ENCODE assay signal across 8 cellular contexts in the genomic region with DNA sequence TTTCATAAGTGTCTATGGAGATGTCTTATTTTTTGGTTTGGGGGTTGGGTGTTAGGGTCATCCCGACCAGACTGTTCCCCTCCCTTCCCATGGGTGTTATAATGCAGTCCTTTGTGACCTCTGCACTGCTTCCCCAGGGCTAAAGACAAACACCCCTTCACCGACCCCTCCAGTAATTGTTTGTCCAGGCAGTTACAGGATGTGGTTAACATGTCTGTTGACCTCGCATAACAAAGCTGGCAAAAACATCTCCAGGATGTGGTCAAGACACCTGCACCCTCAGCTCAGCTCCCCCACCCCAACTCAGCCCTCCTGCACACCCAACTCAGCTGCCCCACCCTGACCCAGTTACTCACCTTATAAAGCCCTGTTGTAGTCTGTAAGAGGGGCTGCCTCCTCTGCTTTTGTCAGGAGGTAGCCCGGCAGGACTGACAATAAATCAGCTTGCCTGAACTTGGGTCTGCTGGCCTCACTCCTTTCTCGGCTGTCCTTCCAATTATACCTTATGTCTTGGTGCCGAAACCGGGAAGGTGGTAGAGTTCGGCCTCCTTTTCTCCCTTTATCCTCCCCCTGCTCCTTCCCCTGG.
DNase-seq lines count a peak whose midpoint lies in the region; ATAC-seq, FAIRE-seq and TF ChIP-seq lines count a peak whose summit lies in the region.

No MANE protein-coding gene starts in this region.

- H3K4me1 ChIP-seq in KMS-11 (ENCODE audit: low read depth, poor library complexity, severe bottlenecking), result peaks cover 57% of the 10 kb centered on the region
- H3K4me1 ChIP-seq in effector memory CD4-positive, alpha-beta T cell (ENCODE audit: control insufficient read depth, insufficient read depth, low read length, poor library complexity, severe bottlenecking), result peaks cover 26% of the 10 kb centered on the region
- H3K4me1 ChIP-seq in ovary (ENCODE audit: insufficient read depth), result no peaks in the 10 kb centered on the region

- FAIRE-seq in GM12892 (lab: Jason Lieb, UNC), result no peak

- no peak overlapping the region for H3K4me3 ChIP-seq in KMS-11 (IDR thresholded peaks at IDR 0.05; ENCODE audit: insufficient read depth, low read depth, low read length)
- H3K4me3 ChIP-seq in effector memory CD4-positive, alpha-beta T cell (ENCODE audit: insufficient read depth, low read depth, low read length, poor library complexity, severe bottlenecking), result peak overlapping the region; percentile 7
- no peak overlapping the region for H3K4me3 ChIP-seq in ovary

- no peaks in the 10 kb centered on the region for H3K36me3 ChIP-seq in KMS-11 (ENCODE audit: insufficient read depth)
- no peaks in the 10 kb centered on the region for H3K36me3 ChIP-seq in effector memory CD4-positive, alpha-beta T cell (ENCODE audit: control insufficient read depth, insufficient read depth, low read length)
- no peaks in the 10 kb centered on the region for H3K36me3 ChIP-seq in ovary

- H2AFZ ChIP-seq in KMS-11 (ENCODE audit: low read depth), result peak overlapping the region; percentile 20

- no peaks in the 10 kb centered on the region for H3K79me2 ChIP-seq in KMS-11 (ENCODE audit: insufficient read depth, low read depth)

- peak; percentile 86 for ATAC-seq in GM21526 (IDR thresholded peaks at IDR 0.05; ENCODE audit: low FRiP score, unreplicated experiment)

- no peaks in the 10 kb centered on the region for H4K20me1 ChIP-seq in KMS-11 (ENCODE audit: insufficient read depth)

- TF ChIP-seq CTCF in KMS-11 (conservative IDR thresholded peaks at IDR 0.05; ENCODE audit: low read depth, low read length), result no peak
- no peak for TF ChIP-seq CTCF in ovary (IDR thresholded peaks at IDR 0.05)

- H3K27me3 ChIP-seq in KMS-11 (ENCODE audit: insufficient read depth, low read depth) (no peaks in the 10 kb centered on the region), ovary (no peaks in the 10 kb centered on the region)
- no peaks in the 10 kb centered on the region for H3K27me3 ChIP-seq in effector memory CD4-positive, alpha-beta T cell (replicated peaks; ENCODE audit: control insufficient read depth, insufficient read depth, low read length, poor library complexity, severe bottlenecking)

- H3K27ac ChIP-seq in KMS-11 (peak overlapping the region; percentile 96), ovary (no peak overlapping the region)
- H3K27ac ChIP-seq in effector memory CD4-positive, alpha-beta T cell (ENCODE audit: insufficient read depth, low read length, poor library complexity, severe bottlenecking), result no peak overlapping the region

- intact Hi-C loops in ovary (cut with DNase I), result no loop called here

- DNase-seq in GM12892 (ENCODE audit: insufficient read length) (peak; percentile 11), iPS-NIHi11 (ENCODE audit: low spot score) (no peak), NCI-H1694 (lab: John Stamatoyannopoulos, UW) (no peak), SIG-M5 (lab: John Stamatoyannopoulos, UW) (no peak), ovary (no peak)
- DNase-seq in effector memory CD4-positive, alpha-beta T cell, result peak in 1 of 3 donors; percentile 2

- H3K9ac ChIP-seq in KMS-11, result peak overlapping the region; percentile 45; the same call in 1 of the 2 replicates

- no peak for TF ChIP-seq EP300 in ovary (IDR thresholded peaks at IDR 0.05)

- H3K4me2 ChIP-seq in KMS-11, result peak overlapping the region; percentile 70

- no peaks in the 10 kb centered on the region for H3K9me3 ChIP-seq in effector memory CD4-positive, alpha-beta T cell (ENCODE audit: control insufficient read depth, low read length)
- H3K9me3 ChIP-seq in ovary, result no peaks in the 10 kb centered on the region

- TF ChIP-seq POLR2A in GM12892 (IDR thresholded peaks at IDR 0.05; ENCODE audit: low read depth, low read length), result no peak
- TF ChIP-seq POLR2A in ovary (IDR thresholded peaks at IDR 0.05), result no peak

- WGBS in ovary, 3 donors, result 53 to 63% (median 63%) methylated on average over 8 of the region's 8 CpGs
